Comparison of ENCODE assay signal across 7 cellular contexts in genomic region chr9:62678336-62678735, GRCh38.
ATAC-seq lines count a peak whose summit lies in the region.

No MANE protein-coding gene starts in this region.

- ATAC-seq in GM18520 (IDR thresholded peaks at IDR 0.05; ENCODE audit: unreplicated experiment) (peak; percentile 92), GM19324 (IDR thresholded peaks at IDR 0.05; ENCODE audit: low FRiP score, unreplicated experiment) (peak; percentile 69), GM21390 (IDR thresholded peaks at IDR 0.05; ENCODE audit: unreplicated experiment) (peak; percentile 84), GM21786 (IDR thresholded peaks at IDR 0.05; ENCODE audit: unreplicated experiment) (peak; percentile 53), HG02885 (IDR thresholded peaks at IDR 0.05; ENCODE audit: poor library complexity, unreplicated experiment) (peak; percentile 60), HG03135 (IDR thresholded peaks at IDR 0.05; ENCODE audit: unreplicated experiment) (peak; percentile 83), HG03439 (IDR thresholded peaks at IDR 0.05; ENCODE audit: unreplicated experiment) (peak; percentile 81)

Comparison
In these comparisons a context has a peak if more than half of its experiments do, and no peak if none do; other contexts are left out.
1. Peak in every context shown above with its lines: ATAC-seq.